1 cellular context compared by ENCODE assay signal in the genomic region with DNA sequence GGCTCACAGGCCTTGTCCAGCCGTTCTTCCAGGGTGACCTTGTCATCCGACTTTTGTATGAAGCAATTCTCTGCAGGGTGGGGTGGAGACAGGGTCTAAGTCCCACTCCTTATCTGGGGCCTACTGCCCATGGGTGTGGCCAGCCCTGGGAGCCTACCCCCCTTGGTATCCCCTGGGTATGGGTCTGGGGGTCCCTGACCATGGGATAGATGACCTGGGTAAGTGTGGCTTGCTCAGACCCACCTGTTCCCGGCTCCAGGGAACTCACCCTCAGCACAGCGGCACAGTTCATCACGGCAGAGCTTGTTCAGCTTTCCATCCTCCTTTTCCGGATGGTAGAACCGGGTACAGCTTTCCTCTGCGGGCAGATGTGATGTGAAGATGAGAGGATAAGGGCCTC.
TF ChIP-seq lines count a peak whose summit lies in the region.

No MANE protein-coding gene starts in this region.

TF ChIP-seq in liver, 16 proteins besides CTCF, POLR2A, EP300 and RAD21:
- no peak for TF ChIP-seq HNF4G (IDR thresholded peaks at IDR 0.05)
- TF ChIP-seq SP1 (IDR thresholded peaks at IDR 0.05): no peak
- no peak for TF ChIP-seq ZBTB33 (IDR thresholded peaks at IDR 0.05)
- no peak for TF ChIP-seq ATF3 (IDR thresholded peaks at IDR 0.05)
- TF ChIP-seq REST (IDR thresholded peaks at IDR 0.05): no peak
- TF ChIP-seq TAF1 (conservative IDR thresholded peaks at IDR 0.05): no peak
- TF ChIP-seq YY1 (IDR thresholded peaks at IDR 0.05): no peak
- no peak for TF ChIP-seq GABPA (IDR thresholded peaks at IDR 0.05 in 1 of 2, conservative IDR thresholded peaks at IDR 0.05 in 1 of 2)
- TF ChIP-seq RXRA (IDR thresholded peaks at IDR 0.05): no peak
- TF ChIP-seq NR2F2 (IDR thresholded peaks at IDR 0.05): no peak
- TF ChIP-seq FOXA1 (IDR thresholded peaks at IDR 0.05): no peak
- no peak for TF ChIP-seq FOXA2 (IDR thresholded peaks at IDR 0.05)
- no peak for TF ChIP-seq JUND (IDR thresholded peaks at IDR 0.05)
- TF ChIP-seq, protein P1, sequence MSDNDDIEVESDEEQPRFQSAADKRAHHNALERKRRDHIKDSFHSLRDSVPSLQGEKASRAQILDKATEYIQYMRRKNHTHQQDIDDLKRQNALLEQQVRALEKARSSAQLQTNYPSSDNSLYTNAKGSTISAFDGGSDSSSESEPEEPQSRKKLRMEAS (IDR thresholded peaks at IDR 0.05): no peak
- TF ChIP-seq HNF4A (conservative IDR thresholded peaks at IDR 0.05): no peak
- no peak for TF ChIP-seq EGR1 (IDR thresholded peaks at IDR 0.05; ENCODE audit: low read depth in 2 of 2)
